9 cellular contexts compared by ENCODE assay signal in the genomic region with DNA sequence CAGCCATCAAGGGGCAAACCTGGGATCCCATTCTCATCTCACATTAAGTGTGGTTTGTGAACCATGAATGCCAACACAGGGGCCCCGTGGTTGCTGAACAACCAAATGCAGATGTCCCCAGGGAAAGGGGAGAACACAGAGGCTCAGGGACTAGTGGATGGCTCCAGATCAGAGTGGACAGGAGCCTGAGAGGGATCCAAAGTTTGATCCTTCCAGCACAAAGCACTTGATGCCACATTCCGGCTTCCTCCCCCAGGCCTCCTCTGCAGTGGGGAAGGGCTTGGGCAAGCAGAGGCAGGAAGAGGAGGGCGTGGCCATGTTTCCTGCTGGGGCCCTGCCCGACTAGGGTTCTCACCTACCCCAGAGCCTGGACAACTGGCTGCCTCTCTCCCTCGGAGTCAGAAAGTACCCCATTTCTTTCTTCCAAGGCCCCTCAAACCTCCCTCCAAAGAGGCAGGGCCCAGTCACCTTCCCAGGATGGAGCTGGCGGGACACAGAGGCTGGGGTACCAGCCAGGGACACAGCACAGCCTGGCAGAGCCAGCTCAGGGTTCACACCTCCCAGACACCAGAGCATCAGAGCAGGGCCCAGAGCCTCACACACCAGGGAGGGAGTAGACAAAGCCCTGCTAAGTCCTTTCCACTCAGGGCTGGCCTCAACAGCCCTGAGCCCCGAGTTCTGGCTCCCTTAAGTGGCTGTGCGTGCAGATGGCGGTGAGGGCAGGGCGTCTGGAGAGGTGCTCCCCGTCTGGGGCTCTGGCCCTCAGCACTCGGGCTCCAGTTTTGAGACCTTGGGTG. TPM values are rescaled to one million over a fixed set of nuclear protein-coding genes. Genes with fewer than 3 reads are reported as not detected.
DNase-seq lines count a peak whose midpoint lies in the region; ATAC-seq lines count a peak whose summit lies in the region.
"Had no signal": no experiment of that assay in that cellular context is flagged by ENCODE, and none has a peak within 500 bp of the region (broad histone marks: within the 10 kb centered on the region; RNA-seq: fewer than 3 reads in every experiment).

No MANE protein-coding gene starts in this region.

- H3K27me3 Mint-ChIP-seq in immature natural killer cell (ENCODE audit: low read depth in 3 of 3): peaks cover 16 to 26% (median 19%) of the 10 kb centered on the region in 3 donors

- no peaks in the 10 kb centered on the region for H3K36me3 Mint-ChIP-seq in immature natural killer cell

- H3K4me1 Mint-ChIP-seq in immature natural killer cell: peaks cover 73 to 75% of the 10 kb centered on the region in 2 donors

- no peak for ATAC-seq in HG03460 (IDR thresholded peaks at IDR 0.05; ENCODE audit: unreplicated experiment)

- H3K9me3 Mint-ChIP-seq in immature natural killer cell: no peaks in the 10 kb centered on the region

- H3K27ac Mint-ChIP-seq in immature natural killer cell: peak overlapping the region; percentile 97 to 100 (median 98)

- H3K4me3 Mint-ChIP-seq in immature natural killer cell: peak overlapping the region; percentile 85 to 95 (median 87)

- DNase-seq in NCI-H2171 treated with DMSO at 0.1 percent for 48 hours (lab: John Stamatoyannopoulos, UW) (peak; percentile 5), NCI-H2171 (lab: John Stamatoyannopoulos, UW) (no peak), RPMI8226 (peak; percentile 51), immature natural killer cell (peak; percentile 74 to 79 (median 75)), cerebellum (ENCODE audit: low spot score) (no peak)
- DNase-seq in activated naive CD4-positive, alpha-beta T cell treated with anti-CD3 and anti-CD28 coated beads, Interleukin-2, amount 50 U/mL, for 16 hours: peak; percentile 54
- peak; percentile 64 for DNase-seq in stimulated activated CD4-positive, alpha-beta T cell treated with anti-CD3 and anti-CD28 coated beads, Interleukin-4, amount 100 ng/mL, for 1 hour

RNA-seq across cellular contexts. Expression of a gene that starts 4.3 kb away (rescaled TPM):
- polyA plus RNA-seq in immature natural killer cell: 1 to 10 TPM; 1.2 to 9.8 (median 2.0) TPM
- 16.3 TPM for total RNA-seq in cerebellum

RNA-seq across cellular contexts. Expression of a gene that starts 7.6 kb away (rescaled TPM):
- polyA plus RNA-seq in immature natural killer cell: not detected
- 0.18 TPM for total RNA-seq in cerebellum
- polyA plus RNA-seq: BJ had no signal

Comparison
In these comparisons a context has a peak if more than half of its experiments do, and no peak if none do; other contexts are left out.
1. DNase-seq: peak in NCI-H2171 treated with DMSO at 0.1 percent for 48 hours (single experiment), RPMI8226 (single experiment), activated naive CD4-positive, alpha-beta T cell treated with anti-CD3 and anti-CD28 coated beads, Interleukin-2, amount 50 U/mL, for 16 hours (single experiment), immature natural killer cell (3 of 3) and stimulated activated CD4-positive, alpha-beta T cell treated with anti-CD3 and anti-CD28 coated beads, Interleukin-4, amount 100 ng/mL, for 1 hour (single experiment); none in NCI-H2171 (single experiment) and cerebellum (single experiment).